Comparison of ENCODE assay signal across 9 cellular contexts in genomic region chr2:42835577-42836371, GRCh38. TPM values are rescaled to one million over a fixed set of nuclear protein-coding genes. Genes with fewer than 3 reads are reported as not detected.
DNase-seq lines count a peak whose midpoint lies in the region; ATAC-seq and TF ChIP-seq lines count a peak whose summit lies in the region.
"Had no signal": no experiment of that assay in that cellular context is flagged by ENCODE, and none has a peak within 500 bp of the region (broad histone marks: within the 10 kb centered on the region; RNA-seq: fewer than 3 reads in every experiment).

No MANE protein-coding gene starts in this region.

- DNase-seq in Caki2 (ENCODE audit: low read depth) (peak; percentile 28), RWPE2 (ENCODE audit: low spot score) (peak; percentile 85), fibroblast of the aortic adventitia (ENCODE audit: low read depth) (peak; percentile 100), pulmonary artery endothelial cell (ENCODE audit: low read depth, low spot score) (peak; percentile 72), WERI-Rb-1 (no peak), HUDEP-2 (lab: John Stamatoyannopoulos, UW; ENCODE audit: unreplicated experiment in 76 of 76) (no peak)

- no peaks in the 10 kb centered on the region for H3K27me3 ChIP-seq in RWPE2 (ENCODE audit: insufficient read depth, poor library complexity, severe bottlenecking)
- H3K27me3 ChIP-seq in WERI-Rb-1 (ENCODE audit: insufficient read depth, low read depth, severe bottlenecking), result no peaks in the 10 kb centered on the region

- H3K27ac ChIP-seq in RWPE2 (ENCODE audit: poor library complexity, severe bottlenecking) (peak overlapping the region; percentile 74), WERI-Rb-1 (no peak overlapping the region)

- H3K4me1 ChIP-seq in RWPE2 (ENCODE audit: insufficient read depth, poor library complexity, severe bottlenecking), result peaks cover 6% of the 10 kb centered on the region

- H3K36me3 ChIP-seq in RWPE2 (ENCODE audit: low read depth) (no peaks in the 10 kb centered on the region), WERI-Rb-1 (no peaks in the 10 kb centered on the region)

- H3K9me3 ChIP-seq in RWPE2 (ENCODE audit: severe bottlenecking) (no peaks in the 10 kb centered on the region), WERI-Rb-1 (ENCODE audit: severe bottlenecking) (no peaks in the 10 kb centered on the region)

- H3K4me3 ChIP-seq in RWPE2 (ENCODE audit: severe bottlenecking) (no peak overlapping the region), fibroblast of the aortic adventitia (ENCODE audit: low read depth, low read length) (no peak overlapping the region), WERI-Rb-1 (ENCODE audit: low read depth, low read length) (no peak overlapping the region)

- TF ChIP-seq CTCF in RWPE2 (IDR thresholded peaks at IDR 0.05; ENCODE audit: poor library complexity, severe bottlenecking), result no peak
- TF ChIP-seq CTCF in fibroblast of the aortic adventitia (IDR thresholded peaks at IDR 0.05; ENCODE audit: insufficient read depth, low read length), result no peak
- no peak for TF ChIP-seq CTCF in WERI-Rb-1 (IDR thresholded peaks at IDR 0.05; ENCODE audit: low read depth, low read length)

- ATAC-seq in RWPE2 (ENCODE audit: low read depth) (peak; percentile 96), GM21717 (IDR thresholded peaks at IDR 0.05; ENCODE audit: unreplicated experiment) (no peak), HG03378 (IDR thresholded peaks at IDR 0.05; ENCODE audit: unreplicated experiment) (no peak)
- ATAC-seq: activated CD4-positive, CD25-positive, alpha-beta regulatory T cell treated with anti-CD3 and anti-CD28 coated beads, Interleukin-2, amount 50 U/mL, for 24 hours had no signal

- in situ Hi-C loops in Caki2 (cut with HindIII; ENCODE audit: low pct_unique_long_range_greater_than_20kb, low sequenced_read_pairs), result no loop called here

RNA-seq across cellular contexts. Expression of gene HAAO, which starts 43.4 kb away (rescaled TPM):
- not detected in 2 replicates for total RNA-seq in Caki2 (2014; rRNA removed; shearing (Covaris generic); ENCODE audit: low replicate concordance)
- 0.90 and 5.4 TPM in 2 replicates for total RNA-seq in fibroblast of the aortic adventitia (ENCODE audit: low replicate concordance)
- total RNA-seq in pulmonary artery endothelial cell, result 0.18 and 0.20 TPM in 2 replicates

Comparison
In these comparisons a context has a peak if more than half of its experiments do, and no peak if none do; other contexts are left out.
1. DNase-seq: peak in Caki2 (single experiment), RWPE2 (single experiment), fibroblast of the aortic adventitia (single experiment) and pulmonary artery endothelial cell (single experiment); none in WERI-Rb-1 (single experiment) and HUDEP-2 (0 of 76).